Comparison of ENCODE assay signal across 1 cellular context in genomic region chr1:16178596-16179497, GRCh38.
TF ChIP-seq lines count a peak whose summit lies in the region.

No MANE protein-coding gene starts in this region.

TF ChIP-seq in HepG2, 621 proteins besides CTCF, POLR2A, EP300 and RAD21 (continued from another document and continues in another):
- TF ChIP-seq HNF1B (CRISPR knock-in tag; IDR thresholded peaks at IDR 0.05), result peak; percentile 74
- TF ChIP-seq HDAC1 (CRISPR knock-in tag; IDR thresholded peaks at IDR 0.05), result peak; percentile 91
- TF ChIP-seq NFE2L1 (CRISPR knock-in tag; IDR thresholded peaks at IDR 0.05; ENCODE audit: borderline replicate concordance), result no peak
- TF ChIP-seq ZZZ3 (CRISPR knock-in tag; IDR thresholded peaks at IDR 0.05; ENCODE audit: borderline replicate concordance), result no peak; the same call in 1 of the 2 replicates
- TF ChIP-seq NFE2 (CRISPR knock-in tag; IDR thresholded peaks at IDR 0.05), result no peak
- TF ChIP-seq HOXA5 (CRISPR knock-in tag; IDR thresholded peaks at IDR 0.05), result no peak
- TF ChIP-seq PRDM4 (CRISPR knock-in tag; IDR thresholded peaks at IDR 0.05; ENCODE audit: borderline replicate concordance), result no peak
- no peak for TF ChIP-seq ZBTB40 (IDR thresholded peaks at IDR 0.05)
- no peak; the same call in 1 of the 2 replicates for TF ChIP-seq ZBTB40 (CRISPR knock-in tag; IDR thresholded peaks at IDR 0.05)
- peak; percentile 84 for TF ChIP-seq GABPB1 (CRISPR knock-in tag; IDR thresholded peaks at IDR 0.05)
- no peak; the same call in 1 of the 2 replicates for TF ChIP-seq TBX3 (IDR thresholded peaks at IDR 0.05; ENCODE audit: borderline replicate concordance)
- TF ChIP-seq ZNF367 (CRISPR knock-in tag; IDR thresholded peaks at IDR 0.05; ENCODE audit: borderline replicate concordance), result no peak
- TF ChIP-seq ZNF816 (CRISPR knock-in tag; IDR thresholded peaks at IDR 0.05; ENCODE audit: borderline replicate concordance), result 0 out of 2 replicates have a peak, but pooled peaks have one; percentile 53
- peak; percentile 75 for TF ChIP-seq ZNF230 (CRISPR knock-in tag; IDR thresholded peaks at IDR 0.05)
- TF ChIP-seq DPF2 (CRISPR knock-in tag; IDR thresholded peaks at IDR 0.05; ENCODE audit: borderline replicate concordance, low read depth), result peak; percentile 64; the same call in 1 of the 2 replicates
- TF ChIP-seq ZNF841 (CRISPR knock-in tag; IDR thresholded peaks at IDR 0.05; ENCODE audit: borderline replicate concordance), result no peak
- no peak for TF ChIP-seq ZNF558 (CRISPR knock-in tag; IDR thresholded peaks at IDR 0.05; ENCODE audit: borderline replicate concordance)
- TF ChIP-seq HMGXB3 (CRISPR knock-in tag; IDR thresholded peaks at IDR 0.05; ENCODE audit: borderline replicate concordance), result 0 out of 2 replicates have a peak, but pooled peaks have one; percentile 15
- TF ChIP-seq PHF21A (CRISPR knock-in tag; IDR thresholded peaks at IDR 0.05), result peak; percentile 98
- TF ChIP-seq ZNF607 (CRISPR knock-in tag; IDR thresholded peaks at IDR 0.05; ENCODE audit: borderline replicate concordance), result no peak
- peak; percentile 36; the same call in 1 of the 2 replicates for TF ChIP-seq CREB1 (IDR thresholded peaks at IDR 0.05)
- TF ChIP-seq CREB1 (CRISPR knock-in tag; IDR thresholded peaks at IDR 0.05), result peak; percentile 85
- peak; percentile 68; the same call in 1 of the 2 replicates for TF ChIP-seq MTA1 (CRISPR knock-in tag; IDR thresholded peaks at IDR 0.05; ENCODE audit: borderline replicate concordance)
- TF ChIP-seq ZNF251 (CRISPR knock-in tag; IDR thresholded peaks at IDR 0.05), result no peak
- TF ChIP-seq BRF2 (CRISPR knock-in tag; IDR thresholded peaks at IDR 0.05), result 0 out of 2 replicates have a peak, but pooled peaks have one; percentile 28
- peak; percentile 18; the same call in 1 of the 2 replicates for TF ChIP-seq ZNF747 (CRISPR knock-in tag; IDR thresholded peaks at IDR 0.05; ENCODE audit: borderline replicate concordance)
- TF ChIP-seq MIER3 (CRISPR knock-in tag; IDR thresholded peaks at IDR 0.05; ENCODE audit: borderline replicate concordance), result peak; percentile 26; the same call in 1 of the 2 replicates
- TF ChIP-seq HINFP (CRISPR knock-in tag; IDR thresholded peaks at IDR 0.05; ENCODE audit: low read depth), result no peak
- peak; percentile 46; the same call in 1 of the 2 replicates for TF ChIP-seq ZSCAN25 (CRISPR knock-in tag; IDR thresholded peaks at IDR 0.05)
- no peak for TF ChIP-seq SIN3A (IDR thresholded peaks at IDR 0.05; ENCODE audit: borderline replicate concordance, low read depth, low read length)
- TF ChIP-seq ETV5 (CRISPR knock-in tag; IDR thresholded peaks at IDR 0.05; ENCODE audit: borderline replicate concordance), result peak; percentile 86; the same call in 1 of the 2 replicates
- TF ChIP-seq MIER2 (CRISPR knock-in tag; IDR thresholded peaks at IDR 0.05), result no peak
